Comparison of ENCODE assay signal across 27 cellular contexts in the genomic region with DNA sequence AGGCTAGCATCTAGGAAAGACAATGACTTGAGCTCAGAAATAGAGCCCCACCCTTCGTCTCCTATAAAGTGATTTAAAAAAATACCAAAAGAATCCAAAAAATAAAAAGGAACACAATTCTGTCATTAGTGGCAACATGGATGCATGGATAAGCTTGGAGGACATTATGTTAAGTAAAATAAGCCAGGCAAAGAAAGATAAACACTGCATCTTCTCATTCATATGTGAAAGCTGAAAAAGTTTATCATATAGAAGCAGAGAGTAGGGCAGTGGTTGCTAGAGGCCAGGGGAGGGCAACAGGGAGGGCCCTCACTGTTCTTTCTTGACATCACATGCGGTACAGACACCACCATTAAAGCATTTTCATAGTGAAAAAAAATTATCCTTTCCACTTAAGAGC.
"Had no signal": no experiment of that assay in that cellular context is flagged by ENCODE, and none has a peak within 500 bp of the region (broad histone marks: within the 10 kb centered on the region; RNA-seq: fewer than 3 reads in every experiment).

No MANE protein-coding gene starts in this region.

- H3K9me3 ChIP-seq: stomach, testis, thoracic aorta, thyroid gland, tibial artery, transverse colon, upper lobe of left lung, upper lobe of right lung, uterus, vagina had no signal

- ATAC-seq: stimulated activated effector memory CD8-positive, alpha-beta T cell treated with anti-CD3 and anti-CD28 coated beads, Interleukin-12 subunit alpha, Interleukin-12 subunit beta, amount 100 ng/mL, for 72 hours; stimulated activated memory B cell treated with anti-CD40 and anti-IgM and Interleukin-4, amounts not matched to agents 10 μg/mL and 1 μg/mL and 100 μg/mL, for 72 hours; stimulated activated naive B cell treated with anti-CD40 and anti-IgM and Interleukin-4, amounts not matched to agents 10 μg/mL and 1 μg/mL and 100 μg/mL, for 72 hours; stimulated activated naive CD8-positive, alpha-beta T cell treated with anti-CD3 and anti-CD28 coated beads, Interleukin-15, amount 100 ng/mL, for 72 hours; stimulated activated naive CD8-positive, alpha-beta T cell treated with anti-CD3 and anti-CD28 coated beads, Interleukin-15, Interleukin-2, amounts not matched to agents 100 U/mL and 50 U/mL, for 24 hours; upper lobe of right lung had no signal

- H3K27me3 ChIP-seq: stomach, suprapubic skin, testis, thyroid gland, tibial artery, tibial nerve, transverse colon, upper lobe of left lung, upper lobe of right lung, uterus, vagina had no signal

- H3K27ac ChIP-seq: stomach, suprapubic skin, testis, thoracic aorta, thyroid gland, tibial artery, tibial nerve, transverse colon, upper lobe of left lung, upper lobe of right lung, uterus, vagina had no signal

- H3K4me3 ChIP-seq: stomach, suprapubic skin, testis, thoracic aorta, thyroid gland, tibial artery, tibial nerve, transverse colon, upper lobe of left lung, upper lobe of right lung, uterus, vagina had no signal

- DNase-seq: stimulated activated CD4-positive, alpha-beta T cell treated with anti-CD3 and anti-CD28 coated beads, Interleukin-2, amount 100 ng/mL, for 48 hours; stimulated activated CD4-positive, alpha-beta T cell treated with anti-CD3 and anti-CD28 coated beads, Interleukin-4, amount 100 ng/mL, for 1 hour; stimulated activated CD4-positive, alpha-beta T cell treated with anti-CD3 and anti-CD28 coated beads, Interleukin-4, amount 100 ng/mL, for 24 hours; stimulated activated CD4-positive, alpha-beta T cell treated with anti-CD3 and anti-CD28 coated beads, Interleukin-4, amount 100 ng/mL, for 4 hours; stimulated activated CD8-positive, alpha-beta memory T cell treated with anti-CD3 and anti-CD28 coated beads, Interleukin-4, amount 100 ng/mL, for 48 hours; stimulated activated naive B cell treated with anti-CD40 and anti-IgM and Interleukin-4, amounts not matched to agents 10 μg/mL and 1 μg/mL and 100 μg/mL, for 72 hours; stimulated activated naive CD4-positive, alpha-beta T cell; stimulated activated naive CD4-positive, alpha-beta T cell treated with Interleukin-2 at 50 U/mL for 16 hours; stimulated activated naive CD8-positive, alpha-beta T cell treated with anti-CD3 and anti-CD28 coated beads, Interleukin-15, amount 100 ng/mL, for 72 hours; stimulated activated naive CD8-positive, alpha-beta T cell treated with anti-CD3 and anti-CD28 coated beads, Interleukin-15, Interleukin-2, amounts not matched to agents 100 U/mL and 50 U/mL, for 24 hours; stomach; substantia nigra; testis; thyroid gland; tibial artery; transverse colon; trophoblast cell; upper lobe of left lung; upper lobe of right lung; uterus had no signal

- FAIRE-seq: urothelium cell line had no signal

- H3K36me3 ChIP-seq: stomach, suprapubic skin, thoracic aorta, thyroid gland, tibial artery, tibial nerve, transverse colon, upper lobe of left lung, upper lobe of right lung, uterus, vagina had no signal

- H3K4me1 ChIP-seq: stomach, suprapubic skin, testis, thyroid gland, tibial artery, tibial nerve, transverse colon, upper lobe of left lung, upper lobe of right lung, uterus, vagina had no signal
